1 cellular context compared by ENCODE assay signal in genomic region chr4:6855692-6856297, GRCh38.
TF ChIP-seq lines count a peak whose summit lies in the region.

No MANE protein-coding gene starts in this region.

TF ChIP-seq in GM23338, 12 proteins besides CTCF, POLR2A, EP300 and RAD21 (continued from another document):
- TF ChIP-seq REST (IDR thresholded peaks at IDR 0.05; ENCODE audit: unreplicated experiment), result no peak
- no peak for TF ChIP-seq JUNB (IDR thresholded peaks at IDR 0.05; ENCODE audit: unreplicated experiment)
